ENCODE assay signal across 11 cellular contexts in genomic region chr14:24437020-24437735, GRCh38. TPM values are rescaled to one million over a fixed set of nuclear protein-coding genes. Genes with fewer than 3 reads are reported as not detected.
A peak's percentile ranks its signal among the peaks of the same experiment; 100 is the strongest.
DNase-seq lines count a peak whose midpoint lies in the region; ATAC-seq and TF ChIP-seq lines count a peak whose summit lies in the region.
"Had no signal": no experiment of that assay in that cellular context is flagged by ENCODE, and none has a peak within 500 bp of the region (broad histone marks: within the 10 kb centered on the region; RNA-seq: fewer than 3 reads in every experiment).

No MANE protein-coding gene starts in this region.

- peak overlapping the region; percentile 68 to 90 (median 86) for H3K27ac Mint-ChIP-seq in CD14-positive monocyte
- H3K27ac Mint-ChIP-seq in natural killer cell treated with Interleukin-12 subunit alpha and Interleukin-12 subunit beta and Interleukin-15 and Interleukin-18, amount 100 ng/mL, for 72 hours, result peak overlapping the region; percentile 30 to 54

- H3K36me3 Mint-ChIP-seq in CD14-positive monocyte, result peaks cover 68 to 82% of the 10 kb centered on the region in 2 donors
- H3K36me3 Mint-ChIP-seq in natural killer cell treated with Interleukin-12 subunit alpha and Interleukin-12 subunit beta and Interleukin-15 and Interleukin-18, amount 100 ng/mL, for 72 hours, result peaks cover 18% of the 10 kb centered on the region

- no peak for ATAC-seq in natural killer cell treated with Interleukin-12 subunit alpha and Interleukin-12 subunit beta and Interleukin-15 and Interleukin-18, amount 100 ng/mL, for 72 hours
- ATAC-seq in HG03139 (IDR thresholded peaks at IDR 0.05; ENCODE audit: unreplicated experiment), result no peak

- peak; percentile 64 for TF ChIP-seq CTCF in CD14-positive monocyte (IDR thresholded peaks at IDR 0.05)

- peaks cover 74% of the 10 kb centered on the region for H3K36me3 ChIP-seq in KOPT-K1 (ENCODE audit: insufficient read depth, low read length)

- H3K4me1 Mint-ChIP-seq in CD14-positive monocyte, result peaks cover 58% of the 10 kb centered on the region
- H3K4me1 Mint-ChIP-seq in natural killer cell treated with Interleukin-12 subunit alpha and Interleukin-12 subunit beta and Interleukin-15 and Interleukin-18, amount 100 ng/mL, for 72 hours (ENCODE audit: low read depth in 2 of 2), result peaks cover 39% of the 10 kb centered on the region in 2 donors

- intact Hi-C loops in CD14-positive monocyte (cut with micrococcal nuclease), result loop anchor here in 1 of 2 donors (10.0 kb wide), 1 partner anchor 192 kb away; the partner anchor contains the start of gene TINF2

- no peak for DNase-seq in CD14-positive monocyte (ENCODE audit: low spot score)
- DNase-seq in natural killer cell treated with Interleukin-12 subunit alpha and Interleukin-12 subunit beta and Interleukin-15 and Interleukin-18, amount 100 ng/mL, for 72 hours (ENCODE audit: low spot score), result no peak
- no peak for DNase-seq in activated T-cell treated with anti-CD3 and anti-CD28 coated beads, Interleukin-2, amount 50 U/mL, for 48 hours
- DNase-seq in A172 (ENCODE audit: low spot score), result no peak
- no peak for DNase-seq in NCI-H345 treated with DMSO at 0.1 percent for 48 hours (lab: John Stamatoyannopoulos, UW; ENCODE audit: unreplicated experiment)
- DNase-seq: activated CD4-positive, alpha-beta T cell treated with anti-CD3 and anti-CD28 coated beads for 1 hour; effector CD8-positive, alpha-beta T cell had no signal

- H3K9me3 Mint-ChIP-seq in CD14-positive monocyte, result no peaks in the 10 kb centered on the region
- H3K9me3 Mint-ChIP-seq in natural killer cell treated with Interleukin-12 subunit alpha and Interleukin-12 subunit beta and Interleukin-15 and Interleukin-18, amount 100 ng/mL, for 72 hours, result no peaks in the 10 kb centered on the region

- peak overlapping the region; percentile 68 for H3K27ac ChIP-seq in KOPT-K1 (ENCODE audit: low read depth, low read length, poor library complexity, severe bottlenecking)
- peak overlapping the region; percentile 7 for H3K27ac ChIP-seq in angular gyrus (ENCODE audit: low read depth, low read length)
- H3K27ac ChIP-seq: HL-60 had no signal

- no peaks in the 10 kb centered on the region for H3K9me3 ChIP-seq in KOPT-K1 (ENCODE audit: insufficient read depth, low read length, poor library complexity, severe bottlenecking)

- peaks cover 0 to 1% (median 0%) of the 10 kb centered on the region in 3 donors for H3K27me3 Mint-ChIP-seq in CD14-positive monocyte (ENCODE audit: low read depth in 3 of 3)
- H3K27me3 Mint-ChIP-seq in natural killer cell treated with Interleukin-12 subunit alpha and Interleukin-12 subunit beta and Interleukin-15 and Interleukin-18, amount 100 ng/mL, for 72 hours, result no peaks in the 10 kb centered on the region

- peak overlapping the region in 1 of 2 donors; percentile 62 for H3K4me3 Mint-ChIP-seq in CD14-positive monocyte
- no peak overlapping the region for H3K4me3 Mint-ChIP-seq in natural killer cell treated with Interleukin-12 subunit alpha and Interleukin-12 subunit beta and Interleukin-15 and Interleukin-18, amount 100 ng/mL, for 72 hours

RNA-seq across cellular contexts. Expression of gene SDR39U1, which starts 5.4 kb away (rescaled TPM):
- polyA plus RNA-seq in CD14-positive monocyte, result 10 to 100 TPM; 37.3 to 39.2 TPM
- total RNA-seq in natural killer cell treated with Interleukin-12 subunit alpha and Interleukin-12 subunit beta and Interleukin-15 and Interleukin-18, amount 100 ng/mL, for 72 hours, result 10 to 100 TPM; 33.2 to 50.7 TPM
- 3.3 and 4.0 TPM in 2 replicates for total RNA-seq in A172 (2014; rRNA removed; shearing (Covaris generic))

RNA-seq across cellular contexts. Expression of gene KHNYN, which starts 7.4 kb away (rescaled TPM):
- 10 to 100 TPM; 12.4 to 16.0 TPM for polyA plus RNA-seq in CD14-positive monocyte
- total RNA-seq in natural killer cell treated with Interleukin-12 subunit alpha and Interleukin-12 subunit beta and Interleukin-15 and Interleukin-18, amount 100 ng/mL, for 72 hours, result 10 to 100 TPM; 61.7 to 65.3 TPM
- total RNA-seq in A172 (2014; rRNA removed; shearing (Covaris generic)), result 15.4 and 19.5 TPM in 2 replicates

RNA-seq across cellular contexts. Expression of gene CBLN3, which starts 7.7 kb away (rescaled TPM):
- polyA plus RNA-seq in CD14-positive monocyte, result under 1 TPM in 1 of 2 donors, not detected in 1; 0.07 TPM
- 10 to 100 TPM in 1 of 2 donors, 1 to 10 TPM in 1; 5.3 to 10.9 TPM for total RNA-seq in natural killer cell treated with Interleukin-12 subunit alpha and Interleukin-12 subunit beta and Interleukin-15 and Interleukin-18, amount 100 ng/mL, for 72 hours
- 0.17 TPM in 1 of 2 replicates, not detected in the other for total RNA-seq in A172 (2014; rRNA removed; shearing (Covaris generic))

RNA-seq across cellular contexts. Expression of gene NYNRIN, which starts 38.4 kb away (rescaled TPM):
- polyA plus RNA-seq in CD14-positive monocyte, result under 1 TPM; 0.18 to 0.40 TPM
- total RNA-seq in natural killer cell treated with Interleukin-12 subunit alpha and Interleukin-12 subunit beta and Interleukin-15 and Interleukin-18, amount 100 ng/mL, for 72 hours, result under 1 TPM in 1 of 2 donors, not detected in 1; 0.11 TPM
- 0.12 and 0.69 TPM in 2 replicates for total RNA-seq in A172 (2014; rRNA removed; shearing (Covaris generic))
